In genomic region chr11:6609502-6610015, GRCh38 we compare ENCODE assay signal across 10 cellular contexts. TPM values are rescaled to one million over a fixed set of nuclear protein-coding genes. Genes with fewer than 3 reads are reported as not detected.
DNase-seq lines count a peak whose midpoint lies in the region; ATAC-seq and TF ChIP-seq lines count a peak whose summit lies in the region.
"Had no signal": no experiment of that assay in that cellular context is flagged by ENCODE, and none has a peak within 500 bp of the region (broad histone marks: within the 10 kb centered on the region; RNA-seq: fewer than 3 reads in every experiment).

No MANE protein-coding gene starts in this region.

- no peaks in the 10 kb centered on the region for H3K9me3 Mint-ChIP-seq in CD4-positive, alpha-beta memory T cell
- H3K9me3 Mint-ChIP-seq in osteocyte (ENCODE audit: unreplicated experiment) = no peaks in the 10 kb centered on the region

- ATAC-seq in PC-3 (no peak), GM21717 (IDR thresholded peaks at IDR 0.05; ENCODE audit: unreplicated experiment) (no peak)

- intact Hi-C loops in CD4-positive, alpha-beta memory T cell (cut with micrococcal nuclease) = loop anchor here (10.0 kb wide), 1 partner anchor 195 kb away; the partner anchor contains the start of gene APBB1
- intact Hi-C loops in PC-3 (cut with micrococcal nuclease) = loop anchor here (5.0 to 10.0 kb wide), 2 partner anchors 58 to 235 kb away; no protein-coding TSS in a partner anchor

- H3K4me3 ChIP-seq in CD4-positive, alpha-beta memory T cell (ENCODE audit: low read length in 2 of 2) = no peak overlapping the region
- H3K4me3 ChIP-seq in PC-3 (ENCODE audit: low read length) (no peak overlapping the region), coronary artery (no peak overlapping the region), MM.1S (ENCODE audit: low read length) (no peak overlapping the region)

- no peaks in the 10 kb centered on the region for H3K9me2 ChIP-seq in PC-3 (replicated peaks; ENCODE audit: low read length)
- no peaks in the 10 kb centered on the region for H3K9me2 ChIP-seq in MM.1S (replicated peaks; ENCODE audit: insufficient read depth, low read length)
- H3K9me2 ChIP-seq: SK-N-SH had no signal

- peaks cover 5% of the 10 kb centered on the region for H3F3A ChIP-seq in PC-3 (ENCODE audit: low read length, unreplicated experiment)
- peaks cover 33% of the 10 kb centered on the region for H3F3A ChIP-seq in MM.1S (ENCODE audit: insufficient read depth, low read length)

- H2AFZ ChIP-seq in PC-3 (ENCODE audit: low read length) = no peak overlapping the region
- H2AFZ ChIP-seq in MM.1S (ENCODE audit: low read length) = no peak overlapping the region

- H3K9ac ChIP-seq in PC-3 (ENCODE audit: low read length) = no peak overlapping the region
- no peak overlapping the region for H3K9ac ChIP-seq in MM.1S (ENCODE audit: low read length)
- H3K9ac ChIP-seq: SK-N-SH had no signal

- no peaks in the 10 kb centered on the region for H3K27me3 ChIP-seq in CD4-positive, alpha-beta memory T cell (ENCODE audit: insufficient read depth, low read length)
- H3K27me3 ChIP-seq in PC-3 (ENCODE audit: low read length) = no peaks in the 10 kb centered on the region
- no peaks in the 10 kb centered on the region for H3K27me3 ChIP-seq in MM.1S (replicated peaks; ENCODE audit: insufficient read depth, low read length)

- H3K4me2 ChIP-seq in PC-3 (ENCODE audit: low read length) (no peak overlapping the region), MM.1S (ENCODE audit: low read depth, low read length) (no peak overlapping the region)

- H3K27ac Mint-ChIP-seq in CD4-positive, alpha-beta memory T cell = peak overlapping the region in 6 of 7 donors; percentile 69 to 97 (median 88)
- peak overlapping the region; percentile 87 for H3K27ac Mint-ChIP-seq in osteocyte (ENCODE audit: unreplicated experiment)

- H3K36me3 Mint-ChIP-seq in CD4-positive, alpha-beta memory T cell = peaks cover 12 to 46% of the 10 kb centered on the region in 2 donors
- H3K36me3 Mint-ChIP-seq in osteocyte (ENCODE audit: unreplicated experiment) = peaks cover 22% of the 10 kb centered on the region

- CTCF ChIA-PET in CD4-positive, alpha-beta memory T cell (lab: Charles Lee; ENCODE audit: partially characterized antibody) = interaction anchor here (0.8 to 7.6 kb wide), 6 partner anchors 9 to 128 kb away, joined by 3 to 109 read pairs (median 16); partner anchors contain the start of genes MRPL17 and TPP1
- CTCF ChIA-PET in PC-3 (lab: Charles Lee) = no interaction called here

- H3K36me3 ChIP-seq in CD4-positive, alpha-beta memory T cell (ENCODE audit: insufficient read depth, low read length) = peaks cover 37% of the 10 kb centered on the region
- H3K36me3 ChIP-seq in PC-3 (ENCODE audit: low read depth, low read length) (peaks cover 25% of the 10 kb centered on the region; the same call in 1 of the 2 replicates), MM.1S (replicated peaks; ENCODE audit: insufficient read depth, low read length) (no peaks in the 10 kb centered on the region)

- H4K20me1 ChIP-seq in PC-3 (ENCODE audit: low read length) = no peaks in the 10 kb centered on the region
- no peaks in the 10 kb centered on the region for H4K20me1 ChIP-seq in MM.1S (ENCODE audit: insufficient read depth, low read length)

- TF ChIP-seq CTCF in PC-3 (conservative IDR thresholded peaks at IDR 0.05; ENCODE audit: low read depth, low read length) = no peak
- TF ChIP-seq CTCF in coronary artery (IDR thresholded peaks at IDR 0.05) = no peak
- TF ChIP-seq CTCF in osteocyte (IDR thresholded peaks at IDR 0.05) = no peak
- no peak for TF ChIP-seq CTCF in MM.1S (IDR thresholded peaks at IDR 0.05; ENCODE audit: low read length)

- peaks cover 73% of the 10 kb centered on the region for H3K4me1 ChIP-seq in CD4-positive, alpha-beta memory T cell (ENCODE audit: insufficient read depth, low read length)
- peaks cover 43% of the 10 kb centered on the region for H3K4me1 ChIP-seq in PC-3 (ENCODE audit: insufficient read depth, low read length)
- peaks cover 43% of the 10 kb centered on the region for H3K4me1 ChIP-seq in MM.1S (ENCODE audit: low read length)

- DNase-seq in CD4-positive, alpha-beta memory T cell = no peak
- DNase-seq in PC-3 = no peak
- peak; percentile 63 for DNase-seq in coronary artery (ENCODE audit: low spot score)
- DNase-seq in osteocyte (ENCODE audit: extremely low spot score, unreplicated experiment) = no peak
- DNase-seq in MM.1S = no peak
- no peak for DNase-seq in NCI-H2029 (lab: John Stamatoyannopoulos, UW)
- no peak for DNase-seq in NCI-H2029 treated with DMSO at 0.1 percent for 48 hours (lab: John Stamatoyannopoulos, UW)
- DNase-seq: NCI-H1048, SK-N-SH had no signal

- H3K27ac ChIP-seq in CD4-positive, alpha-beta memory T cell (ENCODE audit: low read depth, low read length) = peak overlapping the region; percentile 10
- H3K27ac ChIP-seq in PC-3 (ENCODE audit: low read length) = no peak overlapping the region
- peak overlapping the region; percentile 93 to 99 for H3K27ac ChIP-seq in coronary artery
- no peak overlapping the region for H3K27ac ChIP-seq in MM.1S (ENCODE audit: low read length)

- no peaks in the 10 kb centered on the region for H3K27me3 Mint-ChIP-seq in CD4-positive, alpha-beta memory T cell
- no peaks in the 10 kb centered on the region for H3K27me3 Mint-ChIP-seq in osteocyte (ENCODE audit: unreplicated experiment)

- H3K9me3 ChIP-seq in CD4-positive, alpha-beta memory T cell (ENCODE audit: control insufficient read depth in 1 of 2, low read length in 2 of 2) = no peaks in the 10 kb centered on the region
- no peaks in the 10 kb centered on the region for H3K9me3 ChIP-seq in PC-3 (ENCODE audit: low read length)
- no peaks in the 10 kb centered on the region for H3K9me3 ChIP-seq in MM.1S (replicated peaks; ENCODE audit: insufficient read depth, low read length)
- H3K9me3 ChIP-seq: SK-N-SH had no signal

- peak overlapping the region in 5 of 8 donors; percentile 11 to 87 (median 44) for H3K4me3 Mint-ChIP-seq in CD4-positive, alpha-beta memory T cell
- peak overlapping the region; percentile 7 for H3K4me3 Mint-ChIP-seq in osteocyte (ENCODE audit: unreplicated experiment)

- TSS peak; percentile 0 for BruUV-seq in PC-3 (replicated peaks; lab: Mats Ljungman, UMichigan)

- POLR2A ChIA-PET in CD4-positive, alpha-beta memory T cell (lab: Charles Lee; ENCODE audit: partially characterized antibody) = interaction anchor here (0.6 to 9.6 kb wide), 3 partner anchors 8 to 128 kb away, joined by 3 to 172 read pairs (median 132); partner anchors contain the start of genes MRPL17 and TPP1
- POLR2A ChIA-PET in PC-3 (lab: Charles Lee; ENCODE audit: unreplicated experiment) = no interaction called here

- H3K79me2 ChIP-seq in PC-3 (ENCODE audit: low read length) = peaks cover 46% of the 10 kb centered on the region
- H3K79me2 ChIP-seq in MM.1S (ENCODE audit: low read length) = peaks cover 35% of the 10 kb centered on the region

- peaks cover 0 to 34% (median 29%) of the 10 kb centered on the region in 4 donors for H3K4me1 Mint-ChIP-seq in CD4-positive, alpha-beta memory T cell
- peaks cover 23% of the 10 kb centered on the region for H3K4me1 Mint-ChIP-seq in osteocyte (ENCODE audit: unreplicated experiment)

RNA-seq across cellular contexts. Expression of gene TAF10, which starts 2.5 kb away (rescaled TPM):
- total RNA-seq in CD4-positive, alpha-beta memory T cell = 100 to 1,000 TPM; 116 to 120 TPM
- 100 to 1,000 TPM; 171 to 367 TPM for polyA plus RNA-seq in CD4-positive, alpha-beta memory T cell
- total RNA-seq in PC-3 (2014; rRNA removed) (102 and 128 TPM in 2 replicates), osteocyte (93.4 and 100 TPM in 2 replicates)

RNA-seq across cellular contexts. Expression of gene ILK, which starts 6.0 kb away (rescaled TPM):
- 100 to 1,000 TPM; 131 to 132 TPM for total RNA-seq in CD4-positive, alpha-beta memory T cell
- 100 to 1,000 TPM; 121 to 129 TPM for polyA plus RNA-seq in CD4-positive, alpha-beta memory T cell
- total RNA-seq in PC-3 (2014; rRNA removed) (73.0 and 73.9 TPM in 2 replicates), osteocyte (192 and 209 TPM in 2 replicates)

RNA-seq across cellular contexts. Expression of gene RRP8, which starts 6.1 kb away (rescaled TPM):
- 10 to 100 TPM; 29.9 to 36.0 TPM for total RNA-seq in CD4-positive, alpha-beta memory T cell
- polyA plus RNA-seq in CD4-positive, alpha-beta memory T cell = 10 to 100 TPM; 19.5 to 28.4 TPM
- total RNA-seq in PC-3 (2014; rRNA removed) (15.1 and 16.9 TPM in 2 replicates), osteocyte (15.3 and 17.8 TPM in 2 replicates)

RNA-seq across cellular contexts. Expression of gene TPP1, which starts 9.7 kb away (rescaled TPM):
- total RNA-seq in CD4-positive, alpha-beta memory T cell = 100 to 1,000 TPM; 194 to 198 TPM
- polyA plus RNA-seq in CD4-positive, alpha-beta memory T cell = 100 to 1,000 TPM; 103 to 144 TPM
- total RNA-seq in PC-3 (2014; rRNA removed) (21.6 and 48.3 TPM in 2 replicates), osteocyte (157 and 171 TPM in 2 replicates)

RNA-seq across cellular contexts. Expression of gene DCHS1, which starts 46.0 kb away (rescaled TPM):
- 1 to 10 TPM; 6.4 to 6.7 TPM for total RNA-seq in CD4-positive, alpha-beta memory T cell
- polyA plus RNA-seq in CD4-positive, alpha-beta memory T cell = 1 to 10 TPM in 1 of 2 donors, under 1 TPM in 1; 0.47 to 2.5 TPM
- under 0.01 TPM in 1 of 2 replicates, not detected in the other for total RNA-seq in PC-3 (2014; rRNA removed)
- total RNA-seq in osteocyte = 63.0 and 63.3 TPM in 2 replicates

Comparison
In these comparisons a context has a peak if more than half of its experiments do, and no peak if none do; other contexts are left out.
1. H3K27ac ChIP-seq: peak in CD4-positive, alpha-beta memory T cell (single experiment) and coronary artery (2 of 2); none in PC-3 (single experiment) and MM.1S (single experiment).